ENCODE assay signal across 9 cellular contexts in the genomic region with DNA sequence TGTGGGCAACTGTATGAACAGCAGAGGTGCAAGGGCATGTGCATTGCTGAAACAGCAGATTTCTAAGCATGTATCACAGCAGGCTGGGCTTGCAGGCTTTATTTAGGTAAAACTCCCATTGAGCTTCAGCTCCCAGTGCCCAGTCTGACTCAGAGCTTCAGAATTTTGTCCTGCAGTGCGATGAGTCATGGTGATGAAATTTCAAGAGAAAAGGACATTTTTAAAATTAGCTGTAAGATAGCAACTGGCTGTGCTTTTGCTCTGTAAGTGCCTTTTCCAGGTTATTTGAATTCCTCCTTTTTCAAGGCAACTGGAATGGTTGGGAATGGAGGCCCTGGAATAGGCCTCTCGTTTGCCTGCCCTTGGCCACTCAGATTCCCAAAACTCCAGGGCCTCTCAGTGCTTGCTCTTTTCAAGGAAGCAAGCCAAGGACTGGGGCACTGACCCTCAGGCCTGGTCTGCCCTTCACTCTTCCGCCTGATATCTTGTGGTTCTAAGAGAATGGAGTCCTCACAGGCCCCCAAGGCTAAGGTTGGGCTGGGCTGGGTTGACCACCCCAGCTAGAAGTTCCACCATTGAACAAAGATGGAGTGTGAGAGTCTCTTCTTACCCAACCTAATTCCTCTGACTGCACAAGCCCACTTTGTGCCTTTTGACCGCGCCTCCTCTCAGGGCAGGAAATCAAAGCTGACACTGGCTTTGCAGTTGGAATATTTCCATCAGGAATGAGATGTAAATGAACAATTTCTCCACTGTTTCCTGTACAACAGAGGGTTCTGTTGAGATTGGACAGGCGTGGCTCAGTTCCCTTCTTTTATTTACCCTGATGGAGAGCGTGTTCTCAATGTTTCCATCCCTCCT. TPM values are rescaled to one million over a fixed set of nuclear protein-coding genes. Genes with fewer than 3 reads are reported as not detected.
DNase-seq lines count a peak whose midpoint lies in the region; ATAC-seq and TF ChIP-seq lines count a peak whose summit lies in the region.
"Had no signal": no experiment of that assay in that cellular context is flagged by ENCODE, and none has a peak within 500 bp of the region (broad histone marks: within the 10 kb centered on the region; RNA-seq: fewer than 3 reads in every experiment).

No MANE protein-coding gene starts in this region.

- H3K9me3 Mint-ChIP-seq in brain: peaks cover 0 to 9% (median 0%) of the 10 kb centered on the region in 5 experiments

- no peaks in the 10 kb centered on the region for H3K36me3 Mint-ChIP-seq in brain
- H3K36me3 Mint-ChIP-seq: naive B cell had no signal

- no peak for TF ChIP-seq CTCF in brain (conservative IDR thresholded peaks at IDR 0.05)

- H3K27me3 Mint-ChIP-seq in brain: no peaks in the 10 kb centered on the region
- H3K27me3 Mint-ChIP-seq: naive B cell had no signal

- peaks cover 63% of the 10 kb centered on the region for H3K4me1 Mint-ChIP-seq in brain
- H3K4me1 Mint-ChIP-seq: naive B cell had no signal

- H3K27ac Mint-ChIP-seq in brain: peak overlapping the region; percentile 75 to 98 (median 94)
- H3K27ac Mint-ChIP-seq: naive B cell had no signal

- no peak for ATAC-seq in GM18907 (IDR thresholded peaks at IDR 0.05; ENCODE audit: unreplicated experiment)
- ATAC-seq in HG03280 (IDR thresholded peaks at IDR 0.05; ENCODE audit: unreplicated experiment): no peak

- peak overlapping the region in 1 of 5 experiments; percentile 36 for H3K4me3 Mint-ChIP-seq in brain

- DNase-seq in COLO668 (lab: John Stamatoyannopoulos, UW; ENCODE audit: unreplicated experiment) (peak; percentile 16), LHCN-M2 (ENCODE audit: low read depth) (peak; percentile 99), iPS-NIHi7 (ENCODE audit: extremely low spot score) (peak; percentile 70), smooth muscle cell of the brain vasculature (ENCODE audit: low read depth, low spot score) (peak; percentile 93), NCI-H1436 treated with DMSO at 0.1 percent for 48 hours (lab: John Stamatoyannopoulos, UW) (no peak)
- DNase-seq: naive B cell had no signal

RNA-seq across cellular contexts. Expression of gene PRSS23, which starts 59.5 kb away (rescaled TPM):
- 141 and 157 TPM in 2 replicates for total RNA-seq in LHCN-M2 (2014; rRNA removed)
- polyA plus RNA-seq in LHCN-M2 (2012): 288 TPM
- 16.3 TPM for polyA plus RNA-seq in brain (ENCODE audit: insufficient read depth, low read depth, low replicate concordance)
